Comparison of ENCODE assay signal across 1 cellular context in the genomic region with DNA sequence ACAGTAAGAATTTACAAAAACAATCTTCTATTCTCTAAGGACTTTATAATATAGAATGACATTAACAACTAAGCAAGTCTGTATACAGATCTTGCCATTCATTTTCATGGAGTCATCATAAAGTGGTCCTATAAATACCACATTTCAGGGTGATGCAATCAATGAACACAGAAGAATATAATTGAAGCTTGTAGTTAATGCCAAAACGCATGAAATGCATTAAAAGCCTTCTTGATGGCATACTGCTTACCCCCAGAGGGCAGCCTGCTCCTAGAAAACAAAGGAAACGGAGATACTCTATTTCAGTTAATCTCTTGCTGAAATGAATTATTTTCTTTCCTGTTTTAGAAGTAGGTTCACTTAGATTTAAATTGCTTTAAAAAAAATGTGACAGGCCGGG.
TF ChIP-seq lines count a peak whose summit lies in the region.

No MANE protein-coding gene starts in this region.

TF ChIP-seq in H1, 55 proteins besides CTCF, POLR2A, EP300 and RAD21:
- TF ChIP-seq CEBPB (IDR thresholded peaks at IDR 0.05; ENCODE audit: low read depth, low read length), result peak; percentile 28; the same call in 1 of the 2 replicates
- TF ChIP-seq SIRT6 (IDR thresholded peaks at IDR 0.05; ENCODE audit: low read length), result no peak
- TF ChIP-seq TAF1 (IDR thresholded peaks at IDR 0.05; ENCODE audit: low read depth, low read length), result no peak
TF ChIP-seq in H1: peak in this region for 1.
